ENCODE assay signal across 25 cellular contexts in the genomic region with DNA sequence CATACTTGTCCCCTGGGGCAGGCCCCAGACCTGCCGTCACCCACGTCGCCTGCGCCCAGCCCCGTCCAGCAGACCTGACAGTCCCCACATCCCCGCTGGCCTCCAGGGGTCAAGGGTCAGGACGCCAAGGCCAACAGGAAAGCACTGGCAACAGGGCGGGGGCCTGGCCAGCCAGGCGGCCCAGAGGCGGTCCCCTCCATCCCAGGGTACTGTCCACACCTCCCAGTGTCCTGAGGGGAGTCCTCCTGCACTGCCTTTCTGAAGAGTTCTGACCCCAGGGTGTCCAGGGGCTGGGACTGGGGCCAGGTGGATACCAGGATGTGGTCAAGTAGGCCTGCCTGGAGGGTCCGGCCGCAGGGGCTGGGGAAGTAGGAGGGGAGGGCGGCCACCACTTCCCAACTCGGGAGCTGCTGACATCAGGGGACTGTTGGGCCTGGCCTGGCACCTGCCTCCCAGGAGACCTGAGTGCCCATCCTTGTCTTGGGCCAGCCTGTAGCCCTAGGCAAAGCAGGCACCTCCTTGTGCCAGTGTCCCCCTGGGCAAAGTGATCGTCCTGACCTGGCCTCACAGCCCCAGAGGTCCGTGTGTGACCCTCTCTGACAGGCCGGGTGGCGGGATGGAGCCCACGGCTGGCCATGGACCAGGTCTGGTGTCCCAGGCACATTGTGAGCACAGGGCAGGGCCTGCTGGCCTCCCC.
"Had no signal": no experiment of that assay in that cellular context is flagged by ENCODE, and none has a peak within 500 bp of the region (broad histone marks: within the 10 kb centered on the region; RNA-seq: fewer than 3 reads in every experiment).

No MANE protein-coding gene starts in this region.

- H3K27me3 ChIP-seq: ascending aorta, cardiac muscle cell, hepatocyte, ovary had no signal

- ATAC-seq: effector memory CD8-positive, alpha-beta T cell; gastrocnemius medialis had no signal

- H3K27ac ChIP-seq: ascending aorta, cardiac muscle cell, coronary artery, gastrocnemius medialis, hepatocyte, left ventricle myocardium inferior, neutrophil, ovary, prostate gland, tibial nerve had no signal

- H2AFZ ChIP-seq: hepatocyte had no signal

- H3K36me3 ChIP-seq: ascending aorta, cardiac muscle cell, gastrocnemius medialis, left ventricle myocardium inferior, neutrophil, ovary, prostate gland, tibial nerve had no signal

- H3K4me3 ChIP-seq: ascending aorta, cardiac muscle cell, coronary artery, gastrocnemius medialis, hepatocyte, left ventricle myocardium inferior, ovary, prostate gland, tibial nerve had no signal

- H3K9me3 ChIP-seq: ascending aorta, gastrocnemius medialis, left ventricle myocardium inferior, neutrophil, ovary, prostate gland, tibial nerve had no signal

- H3K4me2 ChIP-seq: hepatocyte had no signal

- H3K4me1 ChIP-seq: ascending aorta, gastrocnemius medialis, prostate gland had no signal

- H3K79me2 ChIP-seq: hepatocyte had no signal

- DNase-seq: activated CD4-positive, alpha-beta T cell treated with anti-CD3 and anti-CD28 coated beads for 48 hours; activated CD4-positive, alpha-beta T cell treated with anti-CD3 and anti-CD28 coated beads, Interleukin-2, amount 50 U/mL, for 48 hours; activated CD8-positive, alpha-beta memory T cell treated with anti-CD3 and anti-CD28 coated beads for 24 hours; activated CD8-positive, alpha-beta memory T cell treated with anti-CD3 and anti-CD28 coated beads, Interleukin-2, amount 50 U/mL, for 48 hours; activated gamma-delta T cell; activated naive CD4-positive, alpha-beta T cell treated with anti-CD3 and anti-CD28 coated beads, Interleukin-2, amount 10 ng/mL, durations not matched to agents 7 days and 5 days; activated naive CD8-positive, alpha-beta T cell treated with anti-CD3 and anti-CD28 coated beads, Interleukin-2, amount 10 ng/mL, durations not matched to agents 7 days and 5 days; activated T-cell treated with anti-CD3 and anti-CD28 coated beads, Interleukin-2, amount 50 U/mL, for 24 hours; cerebellar nuclear complex; effector memory CD8-positive, alpha-beta T cell; erythroblast; gastrocnemius medialis; immature natural killer cell; left ventricle myocardium inferior; ovary; retina; stimulated activated naive CD4-positive, alpha-beta T cell treated with Interleukin-2 at 50 U/mL for 16 hours had no signal

- FAIRE-seq: urothelium cell line had no signal
